In genomic region chr2:239247401-239248245, GRCh38 we compare ENCODE assay signal across 10 cellular contexts.
A peak's percentile ranks its signal among the peaks of the same experiment; 100 is the strongest.
DNase-seq lines count a peak whose midpoint lies in the region; ATAC-seq, FAIRE-seq and TF ChIP-seq lines count a peak whose summit lies in the region.
"Had no signal": no experiment of that assay in that cellular context is flagged by ENCODE, and none has a peak within 500 bp of the region (broad histone marks: within the 10 kb centered on the region; RNA-seq: fewer than 3 reads in every experiment).

No MANE protein-coding gene starts in this region.

- no peak for TF ChIP-seq RAD21 in HepG2 (CRISPR knock-in tag; IDR thresholded peaks at IDR 0.05)

- DNase-seq in A172 (ENCODE audit: low spot score) (peak; percentile 90), H54 (ENCODE audit: insufficient read length, low spot score) (peak; percentile 82), HepG2 (ENCODE audit: low spot score) (peak; percentile 76), SJCRH30 (no peak), D721Med (ENCODE audit: insufficient read length, low spot score) (no peak)
- DNase-seq in activated CD4-positive, alpha-beta T cell treated with anti-CD3 and anti-CD28 coated beads, Interleukin-2, amount 50 U/mL, for 4 hours: peak; percentile 34 to 48
- DNase-seq: amygdala had no signal

- H3K4me2 ChIP-seq in HepG2 (ENCODE audit: low read depth, low read length): peak overlapping the region; percentile 60

- H3K79me2 ChIP-seq in HepG2 (ENCODE audit: insufficient read depth, low read length): peaks cover 13% of the 10 kb centered on the region

- H4K20me1 ChIP-seq in HepG2 (ENCODE audit: insufficient read depth, low read length): peaks cover 11% of the 10 kb centered on the region; the same call in 1 of the 2 replicates

- WGBS in HepG2 (ENCODE audit: low lambda C conversion rate): 71% methylated on average over 28 of the region's 31 CpGs

- peak; percentile 82 for FAIRE-seq in H54 (lab: Jason Lieb, UNC)
- peak; percentile 34 for FAIRE-seq in HepG2 (lab: Jason Lieb, UNC)
- no peak for FAIRE-seq in D721Med (lab: Jason Lieb, UNC)

- no peak for TF ChIP-seq POLR2A in H54 (IDR thresholded peaks at IDR 0.05; ENCODE audit: low read depth, low read length)
- no peak for TF ChIP-seq POLR2A in HepG2 (IDR thresholded peaks at IDR 0.05; ENCODE audit: insufficient read depth in 1 of 2, low read depth in 2 of 2, low read length in 2 of 2)

- no peak overlapping the region for H3K27ac ChIP-seq in HepG2 (ENCODE audit: extremely low read length, insufficient read depth, low read length)
- no peak overlapping the region for H3K27ac ChIP-seq in SJCRH30

- ATAC-seq in HepG2 (peak; percentile 40), HG02678 (IDR thresholded peaks at IDR 0.05; ENCODE audit: unreplicated experiment) (no peak), GM19328 (IDR thresholded peaks at IDR 0.05; ENCODE audit: unreplicated experiment) (no peak)

- H3K9me3 ChIP-seq in HepG2 (ENCODE audit: low read length) (no peaks in the 10 kb centered on the region), SJCRH30 (replicated peaks) (no peaks in the 10 kb centered on the region)
- H3K9me3 ChIP-seq: esophagus muscularis mucosa had no signal

- BruUV-seq in HepG2 (replicated peaks; lab: Mats Ljungman, UMichigan): no TSS peak

- no peak overlapping the region for H2AFZ ChIP-seq in HepG2 (ENCODE audit: low read length)

- H3K27me3 ChIP-seq in HepG2 (ENCODE audit: control insufficient read depth in 1 of 2, insufficient read depth in 2 of 2, low read length in 2 of 2): no peaks in the 10 kb centered on the region
- H3K27me3 ChIP-seq in SJCRH30: no peaks in the 10 kb centered on the region
- H3K27me3 ChIP-seq: esophagus muscularis mucosa had no signal

- H3K36me3 ChIP-seq in HepG2 (replicated peaks in 1 of 2; ENCODE audit: control insufficient read depth in 1 of 2, insufficient read depth in 2 of 2, low read length in 2 of 2) (no peaks in the 10 kb centered on the region; a peak in 2 of 5 replicates), SJCRH30 (no peaks in the 10 kb centered on the region)
- H3K36me3 ChIP-seq: esophagus muscularis mucosa had no signal

- in situ Hi-C loops in HepG2 (cut with HindIII; ENCODE audit: extremely low pct_ligation_motif_present, low pct_unique_long_range_greater_than_20kb): no loop called here

- no peak overlapping the region; a peak in 1 of 6 replicates for H3K4me3 ChIP-seq in HepG2 (replicated peaks in 1 of 3; ENCODE audit: insufficient read depth in 1 of 3, low read depth in 2 of 3, low read length in 3 of 3)
- no peak overlapping the region for H3K4me3 ChIP-seq in SJCRH30
- H3K4me3 ChIP-seq: esophagus muscularis mucosa had no signal

- H3K9ac ChIP-seq in HepG2 (ENCODE audit: insufficient read depth, low read depth, low read length): no peak overlapping the region

- H3K4me1 ChIP-seq in HepG2 (ENCODE audit: insufficient read depth, low read length) (peaks cover 27% of the 10 kb centered on the region), SJCRH30 (peaks cover 15% of the 10 kb centered on the region)

- CTCF ChIA-PET in HepG2 (lab: Yijun Ruan, JAX; ENCODE audit: low intra/inter-chr PET ratio, low total read pairs): no interaction called here

- TF ChIP-seq EP300 in HepG2 (IDR thresholded peaks at IDR 0.05; ENCODE audit: low read depth in 2 of 2, low read length in 2 of 2): no peak
- TF ChIP-seq EP300 in HepG2 (CRISPR knock-in tag; IDR thresholded peaks at IDR 0.05; ENCODE audit: borderline replicate concordance): peak; percentile 38; the same call in 1 of the 2 replicates

- TF ChIP-seq CTCF in HepG2 (CRISPR knock-in tag; IDR thresholded peaks at IDR 0.05): no peak
- TF ChIP-seq CTCF in D721Med (IDR thresholded peaks at IDR 0.05; ENCODE audit: insufficient read depth, missing control alignments): no peak

- POLR2A ChIA-PET in HepG2 (lab: Yijun Ruan, JAX): interaction anchor here (1.0 kb wide), 1 partner anchor 10 kb away, joined by 3 read pairs; no protein-coding TSS in a partner anchor

- intact Hi-C loops in HepG2 (cut with micrococcal nuclease; ENCODE audit: unreplicated experiment): no loop called here

TF ChIP-seq in HepG2, 621 proteins besides CTCF, POLR2A, EP300 and RAD21 (continues in another document):
- no peak for TF ChIP-seq TEAD2 (CRISPR knock-in tag; IDR thresholded peaks at IDR 0.05)
- TF ChIP-seq ZMYM2 (CRISPR knock-in tag; IDR thresholded peaks at IDR 0.05): no peak
- TF ChIP-seq ZUFSP (CRISPR knock-in tag; IDR thresholded peaks at IDR 0.05; ENCODE audit: borderline replicate concordance): no peak
- TF ChIP-seq MAFF (IDR thresholded peaks at IDR 0.05; ENCODE audit: low read depth, low read length): peak; percentile 20; the same call in 1 of the 2 replicates
- 0 out of 2 replicates have a peak, but pooled peaks have one; percentile 26 for TF ChIP-seq KDM5B (CRISPR knock-in tag; IDR thresholded peaks at IDR 0.05; ENCODE audit: borderline replicate concordance)
- TF ChIP-seq ZBED4 (CRISPR knock-in tag; IDR thresholded peaks at IDR 0.05; ENCODE audit: borderline replicate concordance): no peak
- TF ChIP-seq PREB (CRISPR knock-in tag; IDR thresholded peaks at IDR 0.05): no peak
- TF ChIP-seq XRCC5 (optimal IDR thresholded peaks at IDR 0.05; ENCODE audit: low read length): peak; percentile 37
- TF ChIP-seq PRPF4 (IDR thresholded peaks at IDR 0.05; ENCODE audit: low read depth, low read length, poor library complexity, severe bottlenecking): peak; percentile 1
- no peak for TF ChIP-seq ELK4 (CRISPR knock-in tag; IDR thresholded peaks at IDR 0.05; ENCODE audit: borderline replicate concordance)
- TF ChIP-seq IKZF4 (CRISPR knock-in tag; IDR thresholded peaks at IDR 0.05; ENCODE audit: borderline replicate concordance, low read depth, not compliant biosample characterization): no peak
- no peak for TF ChIP-seq ZNF44 (CRISPR knock-in tag; IDR thresholded peaks at IDR 0.05)

Comparison
In these comparisons a context has a peak if more than half of its experiments do, and no peak if none do; other contexts are left out.
1. DNase-seq: peak in A172 (single experiment), H54 (single experiment), activated CD4-positive, alpha-beta T cell treated with anti-CD3 and anti-CD28 coated beads, Interleukin-2, amount 50 U/mL, for 4 hours (2 of 2) and HepG2 (single experiment); none in SJCRH30 (0 of 2) and D721Med (single experiment).